Comparison of ENCODE assay signal across 10 cellular contexts in genomic region chr17:39198186-39198566, GRCh38. TPM values are rescaled to one million over a fixed set of nuclear protein-coding genes. Genes with fewer than 3 reads are reported as not detected.
DNase-seq lines count a peak whose midpoint lies in the region; ATAC-seq and TF ChIP-seq lines count a peak whose summit lies in the region.
"Had no signal": no experiment of that assay in that cellular context is flagged by ENCODE, and none has a peak within 500 bp of the region (broad histone marks: within the 10 kb centered on the region; RNA-seq: fewer than 3 reads in every experiment).

No MANE protein-coding gene starts in this region.

- POLR2A ChIA-PET in HCT116 (lab: Charles Lee), result interaction anchor here (1.0 kb wide), 1 partner anchor 39 kb away, joined by 7 read pairs; no protein-coding TSS in a partner anchor

- no peak overlapping the region for H2AFZ ChIP-seq in HCT116 (ENCODE audit: low read depth, low read length, poor library complexity, severe bottlenecking)

- ATAC-seq in HCT116 (no peak), GM21528 (IDR thresholded peaks at IDR 0.05; ENCODE audit: low FRiP score, unreplicated experiment) (no peak)
- ATAC-seq in activated naive CD8-positive, alpha-beta T cell treated with anti-CD3 and anti-CD28 coated beads, Interleukin-2, amount 50 U/mL, for 24 hours, result no peak

- no peaks in the 10 kb centered on the region for H3K27me3 ChIP-seq in HCT116 (ENCODE audit: insufficient read depth, low read length)

- H3K36me3 ChIP-seq in HCT116 (ENCODE audit: control insufficient read depth in 1 of 2, insufficient read depth in 2 of 2, low read length in 2 of 2), result peaks cover 18 to 27% of the 10 kb centered on the region in 2 experiments

- H4K20me1 ChIP-seq in HCT116 (ENCODE audit: insufficient read depth), result peaks cover 14% of the 10 kb centered on the region; the same call in 1 of the 2 replicates

- TF ChIP-seq CTCF in 22Rv1 (IDR thresholded peaks at IDR 0.05), result no peak
- no peak for TF ChIP-seq CTCF in HCT116 (IDR thresholded peaks at IDR 0.05 in 2 of 3, conservative IDR thresholded peaks at IDR 0.05 in 1 of 3; ENCODE audit: borderline replicate concordance in 1 of 3, insufficient read depth in 1 of 3, low read depth in 2 of 3, low read length in 2 of 3)
- no peak for TF ChIP-seq CTCF in GM13977 (IDR thresholded peaks at IDR 0.05; ENCODE audit: extremely low read depth, insufficient read depth, missing control alignments)

- H3K27me3 Mint-ChIP-seq in activated naive CD8-positive, alpha-beta T cell treated with anti-CD3 and anti-CD28 coated beads, Interleukin-2, amount 50 U/mL, for 24 hours, result peaks cover 3% of the 10 kb centered on the region

- TF ChIP-seq POLR2A in HCT116 (IDR thresholded peaks at IDR 0.05; ENCODE audit: borderline replicate concordance, extremely low read depth, insufficient read depth, insufficient read length), result no peak

- DNase-seq in HCT116 (ENCODE audit: low read depth, low spot score) (no peak), midbrain (lab: John Stamatoyannopoulos, UW) (peak; percentile 14), GM13977 (ENCODE audit: low spot score) (no peak), Ammon's horn (ENCODE audit: low spot score) (no peak)
- DNase-seq in activated naive CD8-positive, alpha-beta T cell treated with anti-CD3 and anti-CD28 coated beads, Interleukin-2, amount 50 U/mL, for 24 hours, result no peak
- no peak for DNase-seq in stimulated activated CD4-positive, alpha-beta T cell treated with anti-CD3 and anti-CD28 coated beads, Interleukin-1b, Interleukin-23, amount 100 ng/mL, for 48 hours

- H3K27ac ChIP-seq in 22Rv1 (peak overlapping the region; percentile 88), HCT116 (ENCODE audit: low read depth, low read length) (peak overlapping the region; percentile 85; the same call in 1 of the 2 replicates)

- in situ Hi-C loops in GM13977 (cut with MboI; ENCODE audit: low pct_unique_long_range_greater_than_20kb, low sequenced_read_pairs, unreplicated experiment), result no loop called here

- H3K9me3 ChIP-seq in HCT116 (ENCODE audit: control insufficient read depth in 1 of 2, insufficient read depth in 1 of 2, low read depth in 1 of 2, low read length in 2 of 2), result no peaks in the 10 kb centered on the region

- peak overlapping the region; percentile 87 for H3K4me3 Mint-ChIP-seq in activated naive CD8-positive, alpha-beta T cell treated with anti-CD3 and anti-CD28 coated beads, Interleukin-2, amount 50 U/mL, for 24 hours

- TF ChIP-seq RAD21 in HCT116 (IDR thresholded peaks at IDR 0.05; ENCODE audit: low read depth), result no peak

- CTCF ChIA-PET in HCT116 (lab: Charles Lee), result interaction anchor here (1.3 to 1.6 kb wide), 2 partner anchors 34 to 38 kb away, joined by 3 to 5 read pairs; no protein-coding TSS in a partner anchor

- BruUV-seq in HCT116 (replicated peaks; lab: Mats Ljungman, UMichigan), result no TSS peak

- H3K9me3 Mint-ChIP-seq in activated naive CD8-positive, alpha-beta T cell treated with anti-CD3 and anti-CD28 coated beads, Interleukin-2, amount 50 U/mL, for 24 hours, result no peaks in the 10 kb centered on the region

- peak overlapping the region; percentile 92 for H3K4me2 ChIP-seq in HCT116 (ENCODE audit: low read length)

- intact Hi-C loops in HCT116 (cut with micrococcal nuclease), result no loop called here

- H3K4me3 ChIP-seq in HCT116 (replicated peaks in 1 of 2; ENCODE audit: low read depth in 1 of 2, low read length in 2 of 2), result peak overlapping the region; percentile 52 to 75

- H3K4me1 ChIP-seq in HCT116 (ENCODE audit: control insufficient read depth in 1 of 2, insufficient read depth in 2 of 2, low read length in 2 of 2), result peaks cover 24 to 54% of the 10 kb centered on the region in 2 experiments

- H3K9me2 ChIP-seq in HCT116 (ENCODE audit: insufficient read depth), result no peaks in the 10 kb centered on the region

- H3K27ac Mint-ChIP-seq in activated naive CD8-positive, alpha-beta T cell treated with anti-CD3 and anti-CD28 coated beads, Interleukin-2, amount 50 U/mL, for 24 hours, result peak overlapping the region; percentile 46

- RAD21 ChIA-PET in HCT116 (lab: Charles Lee; ENCODE audit: low non-redundant PET in 1 of 2, low total read pairs in 2 of 2, uncharacterized antibody in 2 of 2, unreplicated experiment in 2 of 2), result no interaction called here

- H3K36me3 Mint-ChIP-seq in activated naive CD8-positive, alpha-beta T cell treated with anti-CD3 and anti-CD28 coated beads, Interleukin-2, amount 50 U/mL, for 24 hours (ENCODE audit: low read depth), result peaks cover 39% of the 10 kb centered on the region

- H3K79me2 ChIP-seq in HCT116 (ENCODE audit: insufficient read depth, low read length), result peaks cover 42% of the 10 kb centered on the region

- H3K9ac ChIP-seq in HCT116 (ENCODE audit: low read length), result peak overlapping the region; percentile 75; the same call in 1 of the 2 replicates

- H3K4me1 Mint-ChIP-seq in activated naive CD8-positive, alpha-beta T cell treated with anti-CD3 and anti-CD28 coated beads, Interleukin-2, amount 50 U/mL, for 24 hours, result peaks cover 50% of the 10 kb centered on the region

TF ChIP-seq in HCT116, 20 proteins besides CTCF, POLR2A, EP300 and RAD21:
- TF ChIP-seq SRF (IDR thresholded peaks at IDR 0.05; ENCODE audit: low read depth) (no peak), ZFX (IDR thresholded peaks at IDR 0.05) (no peak), SP1 (IDR thresholded peaks at IDR 0.05; ENCODE audit: low read depth) (no peak), EZH2phosphoT487 (IDR thresholded peaks at IDR 0.05; ENCODE audit: borderline replicate concordance) (no peak)
TF ChIP-seq in HCT116: peak in this region for 0.

RNA-seq across cellular contexts. Expression of gene CACNB1, which starts 0.7 kb away (rescaled TPM):
- total RNA-seq in HCT116 (2021; ENCODE audit: unreplicated experiment), result 13.0 TPM
- 5.4 and 6.5 TPM in 2 replicates for polyA plus RNA-seq in HCT116 (2012)

RNA-seq across cellular contexts. Expression of gene RPL19, which starts 1.9 kb away (rescaled TPM):
- 2,276 TPM for total RNA-seq in HCT116 (2021; ENCODE audit: unreplicated experiment)
- 3,114 and 3,168 TPM in 2 replicates for polyA plus RNA-seq in HCT116 (2012)

RNA-seq across cellular contexts. Expression of gene STAC2, which starts 27.6 kb away (rescaled TPM):
- not detected for total RNA-seq in HCT116 (2021; ENCODE audit: unreplicated experiment)
- 0.02 TPM in 1 of 2 replicates, not detected in the other for polyA plus RNA-seq in HCT116 (2012)
- total RNA-seq: bronchial epithelial cell had no signal

RNA-seq across cellular contexts. Expression of gene ARL5C, which starts 32.2 kb away (rescaled TPM):
- not detected for total RNA-seq in HCT116 (2021; ENCODE audit: unreplicated experiment)
- polyA plus RNA-seq in HCT116 (2012), result not detected in 2 replicates
- total RNA-seq: bronchial epithelial cell, M059J had no signal

RNA-seq across cellular contexts. Expression of gene PLXDC1, which starts 46.7 kb away (rescaled TPM):
- total RNA-seq in HCT116 (2021; ENCODE audit: unreplicated experiment), result 1.8 TPM
- polyA plus RNA-seq in HCT116 (2012), result 2.7 TPM in 2 replicates
